23 cellular contexts compared by ENCODE assay signal in genomic region chr2:174544156-174544555, GRCh38. TPM values are rescaled to one million over a fixed set of nuclear protein-coding genes. Genes with fewer than 3 reads are reported as not detected.
A peak's percentile ranks its signal among the peaks of the same experiment; 100 is the strongest.
DNase-seq lines count a peak whose midpoint lies in the region; ATAC-seq and TF ChIP-seq lines count a peak whose summit lies in the region.
"Had no signal": no experiment of that assay in that cellular context is flagged by ENCODE, and none has a peak within 500 bp of the region (broad histone marks: within the 10 kb centered on the region; RNA-seq: fewer than 3 reads in every experiment).

No MANE protein-coding gene starts in this region.

- intact Hi-C loops in activated CD4-positive, alpha-beta T cell treated with anti-CD3 and anti-CD28 coated beads for 36 hours (cut with DNase I, micrococcal nuclease): no loop called here

- CTCF ChIA-PET in activated CD4-positive, alpha-beta T cell treated with anti-CD3 and anti-CD28 coated beads for 36 hours (lab: Charles Lee): interaction anchor here (0.8 to 2.9 kb wide), 4 partner anchors 11 to 139 kb away, joined by 3 to 26 read pairs (median 4); no protein-coding TSS in a partner anchor

- H3K4me1 Mint-ChIP-seq in activated CD4-positive, alpha-beta T cell treated with anti-CD3 and anti-CD28 coated beads for 36 hours: peaks cover 4% of the 10 kb centered on the region
- H3K4me1 Mint-ChIP-seq: stimulated activated memory B cell treated with anti-CD40 and anti-IgM and Interleukin-4, amounts not matched to agents 10 μg/mL and 1 μg/mL and 100 μg/mL, for 72 hours had no signal

- no peaks in the 10 kb centered on the region for H3K27me3 Mint-ChIP-seq in activated CD4-positive, alpha-beta T cell treated with anti-CD3 and anti-CD28 coated beads for 36 hours
- H3K27me3 Mint-ChIP-seq: stimulated activated memory B cell treated with anti-CD40 and anti-IgM and Interleukin-4, amounts not matched to agents 10 μg/mL and 1 μg/mL and 100 μg/mL, for 72 hours had no signal

- TF ChIP-seq POLR2A in erythroblast (IDR thresholded peaks at IDR 0.05; ENCODE audit: low read length): no peak

- peak; percentile 80 for ATAC-seq in activated CD4-positive, alpha-beta T cell treated with anti-CD3 and anti-CD28 coated beads for 36 hours
- ATAC-seq: mucosa of descending colon; SK-N-SH treated with all-trans-retinoic acid at 6 μM for 48 hours; stimulated activated memory B cell treated with anti-CD40 and anti-IgM and Interleukin-4, amounts not matched to agents 10 μg/mL and 1 μg/mL and 100 μg/mL, for 72 hours had no signal

- H3K9me3 Mint-ChIP-seq in activated CD4-positive, alpha-beta T cell treated with anti-CD3 and anti-CD28 coated beads for 36 hours (ENCODE audit: low read depth): no peaks in the 10 kb centered on the region
- H3K9me3 Mint-ChIP-seq: dendritic cell treated with granulocyte-macrophage colony-stimulating factor and Interleukin-4, amounts not matched to agents 40 ng/mL and 50 ng/mL, for 4 days; stimulated activated memory B cell treated with anti-CD40 and anti-IgM and Interleukin-4, amounts not matched to agents 10 μg/mL and 1 μg/mL and 100 μg/mL, for 72 hours; T-helper 2 cell treated with Interferon-gamma antibody and Interleukin-4, amounts not matched to agents 5 μg/mL and 100 μg/mL, for 36 hours had no signal

- POLR2A ChIA-PET in activated CD4-positive, alpha-beta T cell treated with anti-CD3 and anti-CD28 coated beads for 36 hours (lab: Charles Lee): no interaction called here

- no peaks in the 10 kb centered on the region for H3K36me3 Mint-ChIP-seq in activated CD4-positive, alpha-beta T cell treated with anti-CD3 and anti-CD28 coated beads for 36 hours (ENCODE audit: low read depth)
- H3K36me3 Mint-ChIP-seq: stimulated activated memory B cell treated with anti-CD40 and anti-IgM and Interleukin-4, amounts not matched to agents 10 μg/mL and 1 μg/mL and 100 μg/mL, for 72 hours had no signal

- H3K27ac Mint-ChIP-seq in activated CD4-positive, alpha-beta T cell treated with anti-CD3 and anti-CD28 coated beads for 36 hours: no peak overlapping the region
- H3K27ac Mint-ChIP-seq: dendritic cell treated with granulocyte-macrophage colony-stimulating factor and Interleukin-4, amounts not matched to agents 40 ng/mL and 50 ng/mL, for 4 days; nephron progenitor cell; stimulated activated memory B cell treated with anti-CD40 and anti-IgM and Interleukin-4, amounts not matched to agents 10 μg/mL and 1 μg/mL and 100 μg/mL, for 72 hours; T-helper 2 cell treated with Interferon-gamma antibody and Interleukin-4, amounts not matched to agents 5 μg/mL and 100 μg/mL, for 36 hours had no signal

- DNase-seq in activated CD4-positive, alpha-beta T cell treated with anti-CD3 and anti-CD28 coated beads for 36 hours: peak; percentile 51
- no peak for DNase-seq in activated CD4-positive, alpha-beta T cell treated with anti-CD3 and anti-CD28 coated beads, Interleukin-2, amount 50 U/mL, for 4 hours
- DNase-seq in stimulated activated CD4-positive, alpha-beta T cell treated with anti-CD3 and anti-CD28 coated beads, Interleukin-1b, Interleukin-23, amount 100 ng/mL, for 48 hours: peak; percentile 45
- DNase-seq in stimulated activated CD4-positive, alpha-beta T cell treated with anti-CD3 and anti-CD28 coated beads, Interleukin-12 subunit alpha, Interleukin-12 subunit beta, amount 100 ng/mL, for 4 hours: no peak
- peak; percentile 34 for DNase-seq in midbrain (lab: John Stamatoyannopoulos, UW)
- no peak for DNase-seq in NCI-H146 (lab: John Stamatoyannopoulos, UW)
- no peak for DNase-seq in erythroblast (lab: John Stamatoyannopoulos, UW)
- DNase-seq in NCI-H69 (lab: John Stamatoyannopoulos, UW): no peak
- DNase-seq: activated effector memory CD4-positive, alpha-beta T cell treated with Interleukin-2 at 50 U/mL for 16 hours; amniotic stem cell; BE2C; COR-L47; HCEC 1CT; mucosa of descending colon; NCI-H1694 treated with DMSO at 0.1 percent for 48 hours; NCI-H2171 treated with DMSO at 0.1 percent for 48 hours; NCI-H526 treated with DMSO at 0.1 percent for 48 hours; nephron progenitor cell; sigmoid colon had no signal

- H3K4me3 Mint-ChIP-seq in activated CD4-positive, alpha-beta T cell treated with anti-CD3 and anti-CD28 coated beads for 36 hours: no peak overlapping the region
- H3K4me3 Mint-ChIP-seq: dendritic cell treated with granulocyte-macrophage colony-stimulating factor and Interleukin-4, amounts not matched to agents 40 ng/mL and 50 ng/mL, for 4 days; nephron progenitor cell; stimulated activated memory B cell treated with anti-CD40 and anti-IgM and Interleukin-4, amounts not matched to agents 10 μg/mL and 1 μg/mL and 100 μg/mL, for 72 hours; T-helper 2 cell treated with Interferon-gamma antibody and Interleukin-4, amounts not matched to agents 5 μg/mL and 100 μg/mL, for 36 hours had no signal

RNA-seq across cellular contexts. Expression of gene WIPF1, which starts 53.4 kb away (rescaled TPM):
- total RNA-seq in activated CD4-positive, alpha-beta T cell treated with anti-CD3 and anti-CD28 coated beads for 36 hours: 100 to 1,000 TPM; 161 to 188 TPM

RNA-seq across cellular contexts. Expression of gene GPR155, which starts 57.3 kb away (rescaled TPM):
- 10 to 100 TPM in 1 of 2 experiments, 1 to 10 TPM in 1; 8.6 to 11.3 TPM for total RNA-seq in activated CD4-positive, alpha-beta T cell treated with anti-CD3 and anti-CD28 coated beads for 36 hours

Comparison
In these comparisons a context has a peak if more than half of its experiments do, and no peak if none do; other contexts are left out.
1. DNase-seq: peak in activated CD4-positive, alpha-beta T cell treated with anti-CD3 and anti-CD28 coated beads for 36 hours (single experiment), stimulated activated CD4-positive, alpha-beta T cell treated with anti-CD3 and anti-CD28 coated beads, Interleukin-1b, Interleukin-23, amount 100 ng/mL, for 48 hours (single experiment) and midbrain (single experiment); none in activated CD4-positive, alpha-beta T cell treated with anti-CD3 and anti-CD28 coated beads, Interleukin-2, amount 50 U/mL, for 4 hours (0 of 2), stimulated activated CD4-positive, alpha-beta T cell treated with anti-CD3 and anti-CD28 coated beads, Interleukin-12 subunit alpha, Interleukin-12 subunit beta, amount 100 ng/mL, for 4 hours (single experiment), NCI-H146 (single experiment), erythroblast (0 of 2) and NCI-H69 (single experiment).